Comparison of ENCODE assay signal across 1 cellular context in genomic region chr20:2338702-2339101, GRCh38.
TF ChIP-seq lines count a peak whose summit lies in the region.

No MANE protein-coding gene starts in this region.

TF ChIP-seq in GM23338, 12 proteins besides CTCF, POLR2A, EP300 and RAD21 (continued from another document):
- no peak for TF ChIP-seq ZNF462 (CRISPR knock-in tag; IDR thresholded peaks at IDR 0.05)
- no peak for TF ChIP-seq POLR2AphosphoS5 (IDR thresholded peaks at IDR 0.05; ENCODE audit: low read depth)
- TF ChIP-seq REST (IDR thresholded peaks at IDR 0.05; ENCODE audit: unreplicated experiment), result no peak
- no peak for TF ChIP-seq EZH2 (IDR thresholded peaks at IDR 0.05; ENCODE audit: low read depth, unreplicated experiment)
- no peak for TF ChIP-seq EZH2phosphoT487 (IDR thresholded peaks at IDR 0.05; ENCODE audit: unreplicated experiment)
- TF ChIP-seq NANOG (IDR thresholded peaks at IDR 0.05; ENCODE audit: borderline replicate concordance), result no peak
- no peak for TF ChIP-seq CREB1 (CRISPR knock-in tag; IDR thresholded peaks at IDR 0.05; ENCODE audit: low read depth)
- no peak for TF ChIP-seq ZNF114 (CRISPR knock-in tag; IDR thresholded peaks at IDR 0.05)
- TF ChIP-seq JUNB (IDR thresholded peaks at IDR 0.05; ENCODE audit: unreplicated experiment), result no peak
- TF ChIP-seq ETS1 (IDR thresholded peaks at IDR 0.05), result no peak
